ENCODE assay signal across 19 cellular contexts in genomic region chr19:5697890-5698634, GRCh38. TPM values are rescaled to one million over a fixed set of nuclear protein-coding genes. Genes with fewer than 3 reads are reported as not detected.
DNase-seq lines count a peak whose midpoint lies in the region; ATAC-seq, FAIRE-seq and TF ChIP-seq lines count a peak whose summit lies in the region.
"Had no signal": no experiment of that assay in that cellular context is flagged by ENCODE, and none has a peak within 500 bp of the region (broad histone marks: within the 10 kb centered on the region; RNA-seq: fewer than 3 reads in every experiment).

No MANE protein-coding gene starts in this region.

- H3K4me3 Mint-ChIP-seq in nephron progenitor cell: no peak overlapping the region
- H3K4me3 Mint-ChIP-seq: effector memory CD8-positive, alpha-beta T cell; natural killer cell treated with Interleukin-12 subunit alpha and Interleukin-12 subunit beta and Interleukin-15 and Interleukin-18, amount 100 ng/mL, for 72 hours had no signal

- H3K4me3 ChIP-seq in BLaER1 treated with 17β-estradiol and CSF1 and Interleukin-3, amounts not matched to agents 10 nM and 100 nM: no peak overlapping the region
- H3K4me3 ChIP-seq: Peyer's patch, psoas muscle had no signal

- peaks cover 76 to 86% (median 81%) of the 10 kb centered on the region in 11 experiments for H4K20me1 ChIP-seq in BLaER1 treated with 17β-estradiol and CSF1 and Interleukin-3, amounts not matched to agents 10 nM and 100 nM

- H3K4me2 ChIP-seq in BLaER1 treated with 17β-estradiol and CSF1 and Interleukin-3, amounts not matched to agents 10 nM and 100 nM: peak overlapping the region in 6 of 11 experiments; percentile 51 to 66 (median 59); a peak in 9 of 22 replicates

- peaks cover 8 to 34% (median 30%) of the 10 kb centered on the region in 10 experiments; a peak in 18 of 20 replicates for H3K4me1 ChIP-seq in BLaER1 treated with 17β-estradiol and CSF1 and Interleukin-3, amounts not matched to agents 10 nM and 100 nM
- H3K4me1 ChIP-seq: Peyer's patch, psoas muscle had no signal

- ATAC-seq in SK-N-SH treated with all-trans-retinoic acid at 6 μM for 48 hours: peak; percentile 7
- ATAC-seq: effector memory CD8-positive, alpha-beta T cell; left lobe of liver had no signal

- peak overlapping the region in 5 of 11 experiments; percentile 1 to 46 (median 24); a peak in 8 of 22 replicates for H3K9ac ChIP-seq in BLaER1 treated with 17β-estradiol and CSF1 and Interleukin-3, amounts not matched to agents 10 nM and 100 nM

- peaks cover 14% of the 10 kb centered on the region for H3K9me3 Mint-ChIP-seq in nephron progenitor cell
- H3K9me3 Mint-ChIP-seq: activated naive CD8-positive, alpha-beta T cell treated with anti-CD3 and anti-CD28 coated beads for 36 hours; effector memory CD8-positive, alpha-beta T cell; natural killer cell treated with Interleukin-12 subunit alpha and Interleukin-12 subunit beta and Interleukin-15 and Interleukin-18, amount 100 ng/mL, for 72 hours had no signal

- FAIRE-seq in GM12891 (lab: Jason Lieb, UNC): no peak

- H3K27me3 ChIP-seq in BLaER1 treated with 17β-estradiol and CSF1 and Interleukin-3, amounts not matched to agents 10 nM and 100 nM: no peaks in the 10 kb centered on the region
- H3K27me3 ChIP-seq: Peyer's patch had no signal

- H3K9me3 ChIP-seq in BLaER1 treated with 17β-estradiol and CSF1 and Interleukin-3, amounts not matched to agents 10 nM and 100 nM (replicated peaks in 1 of 11): peaks cover 0 to 14% (median 1%) of the 10 kb centered on the region in 11 experiments; a peak in 9 of 22 replicates
- H3K9me3 ChIP-seq: Peyer's patch, psoas muscle had no signal

- peak overlapping the region; percentile 71 for H3K27ac Mint-ChIP-seq in nephron progenitor cell
- H3K27ac Mint-ChIP-seq: natural killer cell treated with Interleukin-12 subunit alpha and Interleukin-12 subunit beta and Interleukin-15 and Interleukin-18, amount 100 ng/mL, for 72 hours had no signal

- TF ChIP-seq CTCF in nephron progenitor cell (IDR thresholded peaks at IDR 0.05): no peak

- DNase-seq in GM12891 (ENCODE audit: insufficient read length, low spot score): no peak
- DNase-seq in nephron progenitor cell: no peak
- no peak for DNase-seq in activated CD4-positive, alpha-beta T cell treated with anti-CD3 and anti-CD28 coated beads for 48 hours
- DNase-seq in activated gamma-delta T cell treated with Interleukin-2 at 50 U/mL for 16 hours: no peak
- no peak for DNase-seq in activated CD4-positive, CD25-positive, alpha-beta regulatory T cell (lab: John Stamatoyannopoulos, UW)
- DNase-seq: activated CD8-positive, alpha-beta memory T cell treated with anti-CD3 and anti-CD28 coated beads for 24 hours; activated naive CD8-positive, alpha-beta T cell treated with anti-CD3 and anti-CD28 coated beads for 36 hours; effector memory CD8-positive, alpha-beta T cell; midbrain; Peyer's patch; psoas muscle; stimulated activated CD4-positive, alpha-beta T cell treated with anti-CD3 and anti-CD28 coated beads, Interleukin-1b, Interleukin-23, amount 100 ng/mL, for 48 hours; stimulated activated naive CD4-positive, alpha-beta T cell treated with Interleukin-2 at 50 U/mL for 16 hours; T1000 had no signal

- no peaks in the 10 kb centered on the region for H3K27me3 Mint-ChIP-seq in nephron progenitor cell (ENCODE audit: low read depth, poor library complexity)
- H3K27me3 Mint-ChIP-seq: activated naive CD8-positive, alpha-beta T cell treated with anti-CD3 and anti-CD28 coated beads for 36 hours; effector memory CD8-positive, alpha-beta T cell; natural killer cell treated with Interleukin-12 subunit alpha and Interleukin-12 subunit beta and Interleukin-15 and Interleukin-18, amount 100 ng/mL, for 72 hours had no signal

- peak overlapping the region in 4 of 11 experiments; percentile 9 to 56 (median 24); a peak in 3 of 22 replicates for H3K27ac ChIP-seq in BLaER1 treated with 17β-estradiol and CSF1 and Interleukin-3, amounts not matched to agents 10 nM and 100 nM
- H3K27ac ChIP-seq: HL-60, Peyer's patch, psoas muscle had no signal

- no peaks in the 10 kb centered on the region for H3K4me1 Mint-ChIP-seq in nephron progenitor cell

- H3K36me3 ChIP-seq in BLaER1 treated with 17β-estradiol and CSF1 and Interleukin-3, amounts not matched to agents 10 nM and 100 nM: peaks cover 66 to 92% (median 84%) of the 10 kb centered on the region in 11 experiments

- peak; percentile 8 for TF ChIP-seq POLR2A in GM12891 (IDR thresholded peaks at IDR 0.05; ENCODE audit: low read depth, low read length)

- peaks cover 39% of the 10 kb centered on the region for H3K36me3 Mint-ChIP-seq in nephron progenitor cell (ENCODE audit: low read depth)
- H3K36me3 Mint-ChIP-seq: natural killer cell treated with Interleukin-12 subunit alpha and Interleukin-12 subunit beta and Interleukin-15 and Interleukin-18, amount 100 ng/mL, for 72 hours had no signal

TF ChIP-seq in GM12891, 5 proteins besides CTCF, POLR2A, EP300 and RAD21:
- TF ChIP-seq SPI1 (IDR thresholded peaks at IDR 0.05; ENCODE audit: low read depth, low read length) (no peak), POU2F2 (IDR thresholded peaks at IDR 0.05; ENCODE audit: low read depth, low read length) (no peak), POLR2AphosphoS5 (IDR thresholded peaks at IDR 0.05; ENCODE audit: low read depth, low read length) (no peak), PAX5 (IDR thresholded peaks at IDR 0.05; ENCODE audit: insufficient read depth, low read length, severe bottlenecking) (no peak), TAF1 (IDR thresholded peaks at IDR 0.05; ENCODE audit: low read depth, low read length) (no peak)

TF ChIP-seq in SK-N-SH treated with all-trans-retinoic acid at 6 μM for 48 hours, 23 proteins besides CTCF, POLR2A, EP300 and RAD21:
- no peak for TF ChIP-seq ISL1 (CRISPR knock-in tag; IDR thresholded peaks at IDR 0.05)
- TF ChIP-seq ZFP30 (CRISPR knock-in tag; IDR thresholded peaks at IDR 0.05): no peak
- 0 out of 2 replicates have a peak, but pooled peaks have one; percentile 0 for TF ChIP-seq PATZ1 (CRISPR knock-in tag; IDR thresholded peaks at IDR 0.05; ENCODE audit: borderline replicate concordance)

RNA-seq across cellular contexts. Expression of gene RPL36, which starts 8.0 kb away (rescaled TPM):
- 3,116 TPM for polyA plus RNA-seq in GM12891 (2012; ENCODE audit: low read depth, missing spikeins)

RNA-seq across cellular contexts. Expression of gene HSD11B1L, which starts 17.2 kb away (rescaled TPM):
- 2.5 TPM for polyA plus RNA-seq in GM12891 (2012; ENCODE audit: low read depth, missing spikeins)

RNA-seq across cellular contexts. Expression of gene MICOS13, which starts 17.7 kb away (rescaled TPM):
- 61.8 TPM for polyA plus RNA-seq in GM12891 (2012; ENCODE audit: low read depth, missing spikeins)

RNA-seq across cellular contexts. Expression of gene LONP1, which starts 21.9 kb away (rescaled TPM):
- 53.0 TPM for polyA plus RNA-seq in GM12891 (2012; ENCODE audit: low read depth, missing spikeins)

RNA-seq across cellular contexts. Expression of gene CATSPERD, which starts 22.4 kb away (rescaled TPM):
- polyA plus RNA-seq in GM12891 (2012; ENCODE audit: low read depth, missing spikeins): 0.03 TPM
- polyA plus RNA-seq: psoas muscle had no signal
